Comparison of ENCODE assay signal across 25 cellular contexts in genomic region chr5:118459490-118459889, GRCh38.
DNase-seq lines count a peak whose midpoint lies in the region; ATAC-seq, FAIRE-seq and TF ChIP-seq lines count a peak whose summit lies in the region.
"Had no signal": no experiment of that assay in that cellular context is flagged by ENCODE, and none has a peak within 500 bp of the region (broad histone marks: within the 10 kb centered on the region; RNA-seq: fewer than 3 reads in every experiment).

No MANE protein-coding gene starts in this region.

- H3K4ac ChIP-seq in H1 (replicated peaks; ENCODE audit: insufficient read length, low read depth, low read length) (no peak overlapping the region), neuronal stem cell (ENCODE audit: low read length) (no peak overlapping the region)

- no peak overlapping the region for H3K18ac ChIP-seq in H1 (ENCODE audit: extremely low read depth, low read length)
- H3K18ac ChIP-seq in neuronal stem cell (ENCODE audit: low read length): no peak overlapping the region

- WGBS in H1 (ENCODE audit: extremely low coverage in 1 of 2, insufficient coverage in 1 of 2, insufficient read length in 1 of 2, insufficient replicate concordance in 2 of 2, low coverage in 1 of 2, low lambda C conversion rate in 2 of 2, missing lambda C conversion rate in 1 of 2), 2 experiments: 96% methylated on average over 5 of the region's 5 CpGs; no CpG with 5 or more reads in 1 of the 2 experiments
- WGBS in neuronal stem cell (ENCODE audit: extremely low coverage in 2 of 2, insufficient read length in 2 of 2, insufficient replicate concordance in 1 of 2), 2 donors: no CpG with 5 or more reads among the region's 5 CpGs

- H2BK20ac ChIP-seq in H1 (ENCODE audit: low read length): no peak overlapping the region

- no peak for TF ChIP-seq CTCF in left ventricle myocardium inferior (IDR thresholded peaks at IDR 0.05; ENCODE audit: borderline replicate concordance)
- no peak for TF ChIP-seq CTCF in H1 (IDR thresholded peaks at IDR 0.05; ENCODE audit: control extremely low read depth in 1 of 3, insufficient read depth in 1 of 3, low read depth in 1 of 3, low read length in 3 of 3)

- H3K23ac ChIP-seq in H1 (ENCODE audit: insufficient read length): no peak overlapping the region
- no peak overlapping the region for H3K23ac ChIP-seq in neuronal stem cell (ENCODE audit: low read depth, low read length, poor library complexity)

- FAIRE-seq in H1 (lab: Jason Lieb, UNC): no peak
- FAIRE-seq: A204.1, D721Med, GM12891, GM18507 had no signal

- H2BK15ac ChIP-seq in H1 (ENCODE audit: low read length) (no peak overlapping the region), neuronal stem cell (ENCODE audit: low read length) (no peak overlapping the region)

- H3K4me1 ChIP-seq in left ventricle myocardium inferior: no peaks in the 10 kb centered on the region
- peaks cover 0 to 5% (median 0%) of the 10 kb centered on the region in 4 experiments; a peak in 1 of 7 replicates for H3K4me1 ChIP-seq in H1 (replicated peaks in 1 of 4; ENCODE audit: control insufficient read depth in 3 of 4, insufficient read depth in 4 of 4, low read length in 3 of 4)
- H3K4me1 ChIP-seq in neuronal stem cell (ENCODE audit: control insufficient read depth in 2 of 2, insufficient read depth in 1 of 2, low read depth in 1 of 2, low read length in 2 of 2): peaks cover 2 to 7% of the 10 kb centered on the region in 2 donors
- H3K4me1 ChIP-seq: BLaER1, Caco-2 had no signal

- POLR2A ChIA-PET in H1 (lab: Charles Lee; ENCODE audit: partially characterized antibody): no interaction called here

- peaks cover 3% of the 10 kb centered on the region for H3K36me3 ChIP-seq in left ventricle myocardium inferior
- H3K36me3 ChIP-seq in H1 (ENCODE audit: control insufficient read depth in 2 of 4, insufficient read depth in 4 of 4, low read length in 3 of 4): no peaks in the 10 kb centered on the region
- H3K36me3 ChIP-seq in neuronal stem cell (replicated peaks in 1 of 2; ENCODE audit: control insufficient read depth in 2 of 2, insufficient read depth in 2 of 2, low read length in 2 of 2): no peaks in the 10 kb centered on the region
- H3K36me3 ChIP-seq: BLaER1 had no signal

- no peak for TF ChIP-seq RAD21 in H1 (IDR thresholded peaks at IDR 0.05 in 1 of 2, conservative IDR thresholded peaks at IDR 0.05 in 1 of 2; ENCODE audit: low read depth in 2 of 2, low read length in 2 of 2)

- no peak overlapping the region for H2BK5ac ChIP-seq in H1 (ENCODE audit: low read depth, low read length)
- H2BK5ac ChIP-seq in neuronal stem cell (ENCODE audit: low read length): no peak overlapping the region

- H4K91ac ChIP-seq in H1 (replicated peaks; ENCODE audit: insufficient read length, low read length): no peak overlapping the region
- H4K91ac ChIP-seq in neuronal stem cell (ENCODE audit: low read depth, low read length, poor library complexity): no peak overlapping the region

- H4K8ac ChIP-seq in H1 (ENCODE audit: extremely low read depth, insufficient read depth, low read length) (no peak overlapping the region), neuronal stem cell (ENCODE audit: low read depth, low read length) (no peak overlapping the region)

- H2AFZ ChIP-seq in H1 (ENCODE audit: low read length): no peak overlapping the region
- peak overlapping the region; percentile 35 for H2AFZ ChIP-seq in neuronal stem cell (ENCODE audit: low read length)

- DNase-seq in Right ventricle myocardium inferior (ENCODE audit: missing footprints) (no peak), left cardiac atrium (no peak), left ventricle myocardium superior (no peak), left ventricle myocardium inferior (no peak), H1 (ENCODE audit: low read depth in 1 of 2, low spot score in 2 of 2) (no peak), neuronal stem cell (ENCODE audit: low spot score) (no peak), NCI-H748 treated with DMSO at 0.1 percent for 48 hours (lab: John Stamatoyannopoulos, UW) (no peak), D341Med (ENCODE audit: low spot score) (no peak)
- DNase-seq: Caco-2; CD4-positive, CD25-positive, alpha-beta regulatory T cell; CD8-positive, alpha-beta T cell; DMS 273 treated with DMSO at 0.1 percent for 48 hours; DMS53; DMS79 treated with DMSO at 0.1 percent for 48 hours; GF-D8; GOT3; H7; HCEC 1CT had no signal

- H4K20me1 ChIP-seq in H1 (replicated peaks in 1 of 2; ENCODE audit: control insufficient read depth in 1 of 2, insufficient read depth in 2 of 2, low read length in 2 of 2): no peaks in the 10 kb centered on the region
- H4K20me1 ChIP-seq: BLaER1 had no signal

- ATAC-seq in Right ventricle myocardium inferior: peak; percentile 39
- no peak for ATAC-seq in left cardiac atrium
- ATAC-seq in left ventricle myocardium superior: peak; percentile 31
- ATAC-seq: CD8-positive, alpha-beta T cell had no signal

- H3K9me3 ChIP-seq in left ventricle myocardium inferior (replicated peaks): no peaks in the 10 kb centered on the region
- no peaks in the 10 kb centered on the region for H3K9me3 ChIP-seq in H1 (ENCODE audit: insufficient read depth in 2 of 2, low read depth in 1 of 2, low read length in 1 of 2)
- peaks cover 0 to 2% of the 10 kb centered on the region in 2 donors for H3K9me3 ChIP-seq in neuronal stem cell (replicated peaks in 1 of 2; ENCODE audit: control insufficient read depth in 2 of 2, insufficient read depth in 1 of 2, low read depth in 1 of 2, low read length in 2 of 2)
- H3K9me3 ChIP-seq: BLaER1, Caco-2 had no signal

- H3K23me2 ChIP-seq in H1 (ENCODE audit: low read depth, low read length): no peaks in the 10 kb centered on the region

- no peak overlapping the region for H2AK5ac ChIP-seq in H1 (ENCODE audit: low read depth, low read length)
- H2AK5ac ChIP-seq in neuronal stem cell (ENCODE audit: low read depth, low read length): no peak overlapping the region

- H3K9ac ChIP-seq in H1 (replicated peaks in 1 of 4; ENCODE audit: extremely low read depth in 1 of 4, low read depth in 3 of 4, low read length in 3 of 4): no peak overlapping the region
- H3K9ac ChIP-seq in neuronal stem cell (ENCODE audit: low read depth, low read length, poor library complexity): no peak overlapping the region
- H3K9ac ChIP-seq: BLaER1 had no signal

- H3K4me3 ChIP-seq in left ventricle myocardium inferior (no peak overlapping the region), H1 (ENCODE audit: extremely low read depth in 1 of 4, insufficient read depth in 2 of 4, low read depth in 3 of 4, low read length in 4 of 4) (no peak overlapping the region), neuronal stem cell (ENCODE audit: low read length in 2 of 2) (no peak overlapping the region)
- H3K4me3 ChIP-seq: BLaER1 had no signal

- no peaks in the 10 kb centered on the region for H3K79me2 ChIP-seq in H1 (ENCODE audit: control insufficient read depth in 1 of 2, insufficient read depth in 2 of 2, low read length in 2 of 2)

- no peak overlapping the region for H3K56ac ChIP-seq in H1 (replicated peaks; ENCODE audit: insufficient read length, low read depth, low read length)

- H3K4me2 ChIP-seq in H1 (ENCODE audit: insufficient read depth in 1 of 2, low read depth in 2 of 2, low read length in 2 of 2) (no peak overlapping the region), neuronal stem cell (ENCODE audit: insufficient read depth, low read length, poor library complexity, severe bottlenecking) (no peak overlapping the region)
- H3K4me2 ChIP-seq: BLaER1 had no signal

- no peak for TF ChIP-seq POLR2A in H1 (IDR thresholded peaks at IDR 0.05; ENCODE audit: control extremely low read depth in 1 of 2, low read depth in 2 of 2, low read length in 2 of 2)

- CTCF ChIA-PET in H1 (lab: Charles Lee; ENCODE audit: partially characterized antibody): no interaction called here

- H3K14ac ChIP-seq in H1 (ENCODE audit: insufficient read length) (no peak overlapping the region), neuronal stem cell (ENCODE audit: low read length) (no peak overlapping the region)

- H3K27ac ChIP-seq in left ventricle myocardium inferior (replicated peaks): no peak overlapping the region
- H3K27ac ChIP-seq in H1 (ENCODE audit: low read depth, low read length): no peak overlapping the region
- H3K27ac ChIP-seq in neuronal stem cell (replicated peaks; ENCODE audit: low read length): no peak overlapping the region
- H3K27ac ChIP-seq: 22Rv1, BLaER1, C4-2B had no signal

- H3K79me1 ChIP-seq in H1 (ENCODE audit: low read depth, low read length): no peaks in the 10 kb centered on the region
- H3K79me1 ChIP-seq in neuronal stem cell (ENCODE audit: low read depth, low read length): peaks cover 2% of the 10 kb centered on the region

- intact Hi-C loops in Right ventricle myocardium inferior (cut with DNase I) (no loop called here), left cardiac atrium (cut with DNase I) (no loop called here), left ventricle myocardium superior (cut with micrococcal nuclease) (no loop called here), left ventricle myocardium inferior (cut with micrococcal nuclease) (no loop called here)

- H4K5ac ChIP-seq in H1 (ENCODE audit: insufficient read length, low read depth, low read length): no peak overlapping the region

- H2BK12ac ChIP-seq in H1 (ENCODE audit: low read depth, low read length) (0 out of 2 replicates have a peak overlapping the region, but pooled peaks have one; percentile 5), neuronal stem cell (ENCODE audit: low read length) (no peak overlapping the region)

- TF ChIP-seq EP300 in H1 (IDR thresholded peaks at IDR 0.05; ENCODE audit: borderline replicate concordance in 1 of 2, low read depth in 2 of 2, low read length in 2 of 2): no peak

- no peak overlapping the region for H2BK120ac ChIP-seq in H1 (replicated peaks; ENCODE audit: low read depth, low read length)
- no peak overlapping the region for H2BK120ac ChIP-seq in neuronal stem cell (ENCODE audit: low read depth, low read length)

- H3K27me3 ChIP-seq in left ventricle myocardium inferior (ENCODE audit: low read depth) (no peaks in the 10 kb centered on the region), H1 (replicated peaks in 1 of 4; ENCODE audit: control insufficient read depth in 3 of 4, extremely low read depth in 1 of 4, insufficient read depth in 3 of 4, low read length in 3 of 4) (no peaks in the 10 kb centered on the region), neuronal stem cell (ENCODE audit: control insufficient read depth in 3 of 3, insufficient read depth in 3 of 3, low read depth in 1 of 3, low read length in 3 of 3) (no peaks in the 10 kb centered on the region)
- H3K27me3 ChIP-seq: BLaER1 had no signal

TF ChIP-seq in H1, 55 proteins besides CTCF, POLR2A, EP300 and RAD21:
- no peak for TF ChIP-seq TCF12 (IDR thresholded peaks at IDR 0.05; ENCODE audit: low read depth, low read length)
- TF ChIP-seq EZH2 (IDR thresholded peaks at IDR 0.05; ENCODE audit: low read depth, low read length, severe bottlenecking): no peak
- 0 out of 2 replicates have a peak, but pooled peaks have one; percentile 15 for TF ChIP-seq SRF (IDR thresholded peaks at IDR 0.05; ENCODE audit: low read depth, low read length)

Comparison
In these comparisons a context has a peak if more than half of its experiments do, and no peak if none do; other contexts are left out.
1. ATAC-seq: peak in Right ventricle myocardium inferior (single experiment) and left ventricle myocardium superior (single experiment); none in left cardiac atrium (0 of 2).